In the genomic region with DNA sequence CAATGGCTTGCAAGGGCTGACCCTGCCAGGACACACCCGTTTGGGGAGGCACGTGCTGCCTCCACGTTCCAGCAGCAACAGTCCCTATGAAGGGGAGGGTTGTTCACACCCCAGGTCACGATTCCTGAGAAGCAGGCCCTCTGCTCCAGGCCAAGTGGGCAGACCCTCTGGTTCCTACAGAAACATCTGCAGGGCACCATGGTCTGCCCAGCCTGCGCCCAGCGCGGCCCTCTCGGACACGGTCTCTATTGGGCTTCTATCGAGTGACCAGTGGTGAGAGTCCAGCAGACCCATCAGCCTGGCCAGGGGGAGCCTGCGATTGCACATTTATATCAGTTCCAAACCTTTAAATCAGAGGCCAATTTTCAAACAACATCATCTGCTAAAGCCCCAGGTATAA, we compare ENCODE assay signal across 1 cellular context.
TF ChIP-seq lines count a peak whose summit lies in the region.

No MANE protein-coding gene starts in this region.

TF ChIP-seq in H1, 55 proteins besides CTCF, POLR2A, EP300 and RAD21 (continued from another document):
- TF ChIP-seq, protein P1, sequence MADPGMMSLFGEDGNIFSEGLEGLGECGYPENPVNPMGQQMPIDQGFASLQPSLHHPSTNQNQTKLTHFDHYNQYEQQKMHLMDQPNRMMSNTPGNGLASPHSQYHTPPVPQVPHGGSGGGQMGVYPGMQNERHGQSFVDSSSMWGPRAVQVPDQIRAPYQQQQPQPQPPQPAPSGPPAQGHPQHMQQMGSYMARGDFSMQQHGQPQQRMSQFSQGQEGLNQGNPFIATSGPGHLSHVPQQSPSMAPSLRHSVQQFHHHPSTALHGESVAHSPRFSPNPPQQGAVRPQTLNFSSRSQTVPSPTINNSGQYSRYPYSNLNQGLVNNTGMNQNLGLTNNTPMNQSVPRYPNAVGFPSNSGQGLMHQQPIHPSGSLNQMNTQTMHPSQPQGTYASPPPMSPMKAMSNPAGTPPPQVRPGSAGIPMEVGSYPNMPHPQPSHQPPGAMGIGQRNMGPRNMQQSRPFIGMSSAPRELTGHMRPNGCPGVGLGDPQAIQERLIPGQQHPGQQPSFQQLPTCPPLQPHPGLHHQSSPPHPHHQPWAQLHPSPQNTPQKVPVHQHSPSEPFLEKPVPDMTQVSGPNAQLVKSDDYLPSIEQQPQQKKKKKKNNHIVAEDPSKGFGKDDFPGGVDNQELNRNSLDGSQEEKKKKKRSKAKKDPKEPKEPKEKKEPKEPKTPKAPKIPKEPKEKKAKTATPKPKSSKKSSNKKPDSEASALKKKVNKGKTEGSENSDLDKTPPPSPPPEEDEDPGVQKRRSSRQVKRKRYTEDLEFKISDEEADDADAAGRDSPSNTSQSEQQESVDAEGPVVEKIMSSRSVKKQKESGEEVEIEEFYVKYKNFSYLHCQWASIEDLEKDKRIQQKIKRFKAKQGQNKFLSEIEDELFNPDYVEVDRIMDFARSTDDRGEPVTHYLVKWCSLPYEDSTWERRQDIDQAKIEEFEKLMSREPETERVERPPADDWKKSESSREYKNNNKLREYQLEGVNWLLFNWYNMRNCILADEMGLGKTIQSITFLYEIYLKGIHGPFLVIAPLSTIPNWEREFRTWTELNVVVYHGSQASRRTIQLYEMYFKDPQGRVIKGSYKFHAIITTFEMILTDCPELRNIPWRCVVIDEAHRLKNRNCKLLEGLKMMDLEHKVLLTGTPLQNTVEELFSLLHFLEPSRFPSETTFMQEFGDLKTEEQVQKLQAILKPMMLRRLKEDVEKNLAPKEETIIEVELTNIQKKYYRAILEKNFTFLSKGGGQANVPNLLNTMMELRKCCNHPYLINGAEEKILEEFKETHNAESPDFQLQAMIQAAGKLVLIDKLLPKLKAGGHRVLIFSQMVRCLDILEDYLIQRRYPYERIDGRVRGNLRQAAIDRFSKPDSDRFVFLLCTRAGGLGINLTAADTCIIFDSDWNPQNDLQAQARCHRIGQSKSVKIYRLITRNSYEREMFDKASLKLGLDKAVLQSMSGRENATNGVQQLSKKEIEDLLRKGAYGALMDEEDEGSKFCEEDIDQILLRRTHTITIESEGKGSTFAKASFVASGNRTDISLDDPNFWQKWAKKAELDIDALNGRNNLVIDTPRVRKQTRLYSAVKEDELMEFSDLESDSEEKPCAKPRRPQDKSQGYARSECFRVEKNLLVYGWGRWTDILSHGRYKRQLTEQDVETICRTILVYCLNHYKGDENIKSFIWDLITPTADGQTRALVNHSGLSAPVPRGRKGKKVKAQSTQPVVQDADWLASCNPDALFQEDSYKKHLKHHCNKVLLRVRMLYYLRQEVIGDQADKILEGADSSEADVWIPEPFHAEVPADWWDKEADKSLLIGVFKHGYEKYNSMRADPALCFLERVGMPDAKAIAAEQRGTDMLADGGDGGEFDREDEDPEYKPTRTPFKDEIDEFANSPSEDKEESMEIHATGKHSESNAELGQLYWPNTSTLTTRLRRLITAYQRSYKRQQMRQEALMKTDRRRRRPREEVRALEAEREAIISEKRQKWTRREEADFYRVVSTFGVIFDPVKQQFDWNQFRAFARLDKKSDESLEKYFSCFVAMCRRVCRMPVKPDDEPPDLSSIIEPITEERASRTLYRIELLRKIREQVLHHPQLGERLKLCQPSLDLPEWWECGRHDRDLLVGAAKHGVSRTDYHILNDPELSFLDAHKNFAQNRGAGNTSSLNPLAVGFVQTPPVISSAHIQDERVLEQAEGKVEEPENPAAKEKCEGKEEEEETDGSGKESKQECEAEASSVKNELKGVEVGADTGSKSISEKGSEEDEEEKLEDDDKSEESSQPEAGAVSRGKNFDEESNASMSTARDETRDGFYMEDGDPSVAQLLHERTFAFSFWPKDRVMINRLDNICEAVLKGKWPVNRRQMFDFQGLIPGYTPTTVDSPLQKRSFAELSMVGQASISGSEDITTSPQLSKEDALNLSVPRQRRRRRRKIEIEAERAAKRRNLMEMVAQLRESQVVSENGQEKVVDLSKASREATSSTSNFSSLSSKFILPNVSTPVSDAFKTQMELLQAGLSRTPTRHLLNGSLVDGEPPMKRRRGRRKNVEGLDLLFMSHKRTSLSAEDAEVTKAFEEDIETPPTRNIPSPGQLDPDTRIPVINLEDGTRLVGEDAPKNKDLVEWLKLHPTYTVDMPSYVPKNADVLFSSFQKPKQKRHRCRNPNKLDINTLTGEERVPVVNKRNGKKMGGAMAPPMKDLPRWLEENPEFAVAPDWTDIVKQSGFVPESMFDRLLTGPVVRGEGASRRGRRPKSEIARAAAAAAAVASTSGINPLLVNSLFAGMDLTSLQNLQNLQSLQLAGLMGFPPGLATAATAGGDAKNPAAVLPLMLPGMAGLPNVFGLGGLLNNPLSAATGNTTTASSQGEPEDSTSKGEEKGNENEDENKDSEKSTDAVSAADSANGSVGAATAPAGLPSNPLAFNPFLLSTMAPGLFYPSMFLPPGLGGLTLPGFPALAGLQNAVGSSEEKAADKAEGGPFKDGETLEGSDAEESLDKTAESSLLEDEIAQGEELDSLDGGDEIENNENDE (IDR thresholded peaks at IDR 0.05; ENCODE audit: insufficient replicate concordance, low read length), result no peak
- TF ChIP-seq BRCA1 (IDR thresholded peaks at IDR 0.05; ENCODE audit: low read depth, low read length), result no peak
- TF ChIP-seq CHD1 (IDR thresholded peaks at IDR 0.05; ENCODE audit: low read depth, low read length), result no peak
- no peak for TF ChIP-seq SP4 (IDR thresholded peaks at IDR 0.05; ENCODE audit: low read length)
- TF ChIP-seq GTF2F1 (IDR thresholded peaks at IDR 0.05; ENCODE audit: borderline replicate concordance, low read depth, low read length), result no peak
- TF ChIP-seq NRF1 (IDR thresholded peaks at IDR 0.05; ENCODE audit: low read depth, low read length), result no peak
- TF ChIP-seq GABPA (IDR thresholded peaks at IDR 0.05; ENCODE audit: borderline replicate concordance, insufficient read depth, low read length), result no peak
- TF ChIP-seq, protein P2, sequence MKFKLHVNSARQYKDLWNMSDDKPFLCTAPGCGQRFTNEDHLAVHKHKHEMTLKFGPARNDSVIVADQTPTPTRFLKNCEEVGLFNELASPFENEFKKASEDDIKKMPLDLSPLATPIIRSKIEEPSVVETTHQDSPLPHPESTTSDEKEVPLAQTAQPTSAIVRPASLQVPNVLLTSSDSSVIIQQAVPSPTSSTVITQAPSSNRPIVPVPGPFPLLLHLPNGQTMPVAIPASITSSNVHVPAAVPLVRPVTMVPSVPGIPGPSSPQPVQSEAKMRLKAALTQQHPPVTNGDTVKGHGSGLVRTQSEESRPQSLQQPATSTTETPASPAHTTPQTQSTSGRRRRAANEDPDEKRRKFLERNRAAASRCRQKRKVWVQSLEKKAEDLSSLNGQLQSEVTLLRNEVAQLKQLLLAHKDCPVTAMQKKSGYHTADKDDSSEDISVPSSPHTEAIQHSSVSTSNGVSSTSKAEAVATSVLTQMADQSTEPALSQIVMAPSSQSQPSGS (IDR thresholded peaks at IDR 0.05; ENCODE audit: low read length), result no peak
- no peak for TF ChIP-seq CHD2 (IDR thresholded peaks at IDR 0.05; ENCODE audit: low read length)
- no peak for TF ChIP-seq POU5F1 (IDR thresholded peaks at IDR 0.05; ENCODE audit: low read depth, low read length)
- TF ChIP-seq KDM4A (IDR thresholded peaks at IDR 0.05; ENCODE audit: low read depth, low read length, severe bottlenecking), result no peak
- TF ChIP-seq KDM5A (IDR thresholded peaks at IDR 0.05; ENCODE audit: low read length), result no peak
- TF ChIP-seq BCL11A (IDR thresholded peaks at IDR 0.05; ENCODE audit: low read depth in 2 of 2, low read length in 2 of 2), result no peak
- TF ChIP-seq SIRT6 (IDR thresholded peaks at IDR 0.05; ENCODE audit: low read length), result no peak
